ENCODE assay signal across 8 cellular contexts in the genomic region with DNA sequence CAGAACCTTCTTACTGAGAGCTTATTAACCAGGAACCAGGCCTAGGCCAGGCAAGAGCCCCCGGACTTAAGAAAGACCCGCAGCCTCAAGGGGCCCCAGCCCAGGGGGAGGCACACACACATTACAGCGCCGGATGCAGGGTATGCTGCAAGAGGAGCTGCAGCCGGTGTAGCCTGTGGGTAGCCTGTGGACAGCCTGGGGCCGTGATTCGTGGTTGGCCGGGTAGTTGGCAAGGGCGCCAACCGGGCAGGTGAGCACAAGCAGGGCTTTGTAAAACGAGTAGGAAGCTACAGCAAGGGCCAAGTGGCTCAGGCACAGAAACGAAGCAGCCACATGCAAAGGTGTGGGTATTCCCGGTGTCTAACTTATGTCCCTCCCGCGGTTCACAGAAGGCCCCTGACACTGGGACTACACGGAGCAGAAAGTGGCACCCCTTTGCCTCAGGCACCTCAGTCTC. TPM values are rescaled to one million over a fixed set of nuclear protein-coding genes. Genes with fewer than 3 reads are reported as not detected.
DNase-seq lines count a peak whose midpoint lies in the region; ATAC-seq lines count a peak whose summit lies in the region.

No MANE protein-coding gene starts in this region.

- no peaks in the 10 kb centered on the region for H3K9me3 Mint-ChIP-seq in activated T-cell treated with anti-CD3 and anti-CD28 coated beads, Interleukin-2, amount 50 U/mL, for 72 hours

- ATAC-seq in GM18502 (IDR thresholded peaks at IDR 0.05; ENCODE audit: poor library complexity, unreplicated experiment) (peak; percentile 10), HG03196 (IDR thresholded peaks at IDR 0.05; ENCODE audit: unreplicated experiment) (peak; percentile 32)
- ATAC-seq in activated T-cell treated with anti-CD3 and anti-CD28 coated beads, Interleukin-2, amount 50 U/mL, for 72 hours (replicated peaks in 1 of 2) = peak in 1 of 2 donors; percentile 12

- DNase-seq in ACHN = peak; percentile 26
- peak in 1 of 2 donors; percentile 9 for DNase-seq in activated T-cell treated with anti-CD3 and anti-CD28 coated beads, Interleukin-2, amount 50 U/mL, for 72 hours
- peak; percentile 75 for DNase-seq in ureter (ENCODE audit: low spot score)
- no peak for DNase-seq in NCI-H1436 (lab: John Stamatoyannopoulos, UW)
- DNase-seq in MV-4-11 (lab: John Stamatoyannopoulos, UW) = no peak

- in situ Hi-C loops in ACHN (cut with HindIII; ENCODE audit: low pct_ligation_motif_present, low pct_unique_long_range_greater_than_20kb, low sequenced_read_pairs) = no loop called here

- H3K4me1 Mint-ChIP-seq in activated T-cell treated with anti-CD3 and anti-CD28 coated beads, Interleukin-2, amount 50 U/mL, for 72 hours (ENCODE audit: low read depth) = peaks cover 4% of the 10 kb centered on the region

- H3K4me3 Mint-ChIP-seq in activated T-cell treated with anti-CD3 and anti-CD28 coated beads, Interleukin-2, amount 50 U/mL, for 72 hours = peak overlapping the region; percentile 75 to 81

- no peaks in the 10 kb centered on the region for H3K27me3 Mint-ChIP-seq in activated T-cell treated with anti-CD3 and anti-CD28 coated beads, Interleukin-2, amount 50 U/mL, for 72 hours (ENCODE audit: low read depth)

- H3K36me3 Mint-ChIP-seq in activated T-cell treated with anti-CD3 and anti-CD28 coated beads, Interleukin-2, amount 50 U/mL, for 72 hours (ENCODE audit: insufficient read depth in 2 of 2) = peaks cover 5 to 11% of the 10 kb centered on the region in 2 donors

- H3K27ac Mint-ChIP-seq in activated T-cell treated with anti-CD3 and anti-CD28 coated beads, Interleukin-2, amount 50 U/mL, for 72 hours = peak overlapping the region; percentile 28

- peak overlapping the region; percentile 64 for H3K27ac ChIP-seq in layer of hippocampus (ENCODE audit: low read depth, low read length)

- H3K27me3 ChIP-seq in layer of hippocampus (ENCODE audit: control insufficient read depth, insufficient read depth, low read length) = no peaks in the 10 kb centered on the region

RNA-seq across cellular contexts. Expression of a gene that starts 40.6 kb away (rescaled TPM):
- total RNA-seq in activated T-cell treated with anti-CD3 and anti-CD28 coated beads, Interleukin-2, amount 50 U/mL, for 72 hours = under 1 TPM; 0.02 to 0.07 TPM
- 5.6 TPM for total RNA-seq in ureter

Comparison
In these comparisons a context has a peak if more than half of its experiments do, and no peak if none do; other contexts are left out.
1. DNase-seq: peak in ACHN (single experiment) and ureter (single experiment); none in NCI-H1436 (single experiment) and MV-4-11 (single experiment).